ENCODE assay signal across 18 cellular contexts in the genomic region with DNA sequence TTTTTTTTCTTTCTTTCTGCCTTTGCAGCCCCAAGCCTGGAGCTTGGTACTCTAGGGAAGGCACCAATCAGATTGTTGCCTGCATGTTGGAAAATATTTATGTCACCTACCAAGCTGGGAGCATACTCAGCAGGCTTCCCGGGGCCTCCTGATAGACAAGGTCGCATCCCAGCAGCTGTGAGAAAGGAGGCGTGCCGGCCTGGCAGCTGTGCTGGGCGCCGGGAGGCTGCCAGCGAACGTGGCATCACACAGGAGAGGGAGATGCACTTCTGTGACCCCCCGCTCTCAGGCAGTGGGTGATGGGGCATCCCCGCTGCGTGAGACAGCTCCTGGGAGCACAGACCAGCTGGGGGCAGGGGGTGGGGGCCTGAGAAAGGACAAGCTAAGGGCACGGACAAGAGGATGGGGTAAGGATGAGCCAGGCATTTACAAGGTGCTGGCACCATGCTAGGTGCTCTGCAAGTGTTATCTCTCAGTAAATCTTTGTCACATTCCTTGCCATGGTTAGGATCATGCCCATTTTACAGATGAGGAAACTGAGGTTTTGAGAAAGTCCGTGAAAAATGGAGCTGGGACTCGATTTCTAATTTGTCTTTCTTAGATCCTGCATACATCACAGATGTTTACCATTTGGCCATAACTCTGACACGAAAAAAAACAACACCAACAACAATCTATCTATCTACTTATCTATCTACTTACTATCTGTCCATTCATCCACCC.
"Had no signal": no experiment of that assay in that cellular context is flagged by ENCODE, and none has a peak within 500 bp of the region (broad histone marks: within the 10 kb centered on the region; RNA-seq: fewer than 3 reads in every experiment).

No MANE protein-coding gene starts in this region.

- H3K27ac Mint-ChIP-seq: activated B cell treated with CpG ODN at 0.5 μM for 24 hours; activated CD8-positive, alpha-beta T cell treated with anti-CD3 and anti-CD28 coated beads for 36 hours; nephron progenitor cell; T-helper 2 cell treated with Interferon-gamma antibody and Interleukin-4, amounts not matched to agents 5 μg/mL and 100 μg/mL, for 36 hours had no signal

- H3K4me1 ChIP-seq: adrenal gland, foreskin keratinocyte, left lung had no signal

- H3K36me3 ChIP-seq: adrenal gland, left lung, ovary, sigmoid colon had no signal

- H3K4me3 Mint-ChIP-seq: activated B cell treated with CpG ODN at 0.5 μM for 24 hours; activated CD8-positive, alpha-beta T cell treated with anti-CD3 and anti-CD28 coated beads for 36 hours; activated T-cell treated with anti-CD3 and anti-CD28 coated beads, Interleukin-2, amount 50 U/mL, for 4 hours; nephron progenitor cell; T-helper 2 cell treated with Interferon-gamma antibody and Interleukin-4, amounts not matched to agents 5 μg/mL and 100 μg/mL, for 36 hours had no signal

- H3K27ac ChIP-seq: adrenal gland, foreskin keratinocyte, left lung, ovary, sigmoid colon had no signal

- H3K9me3 Mint-ChIP-seq: activated B cell treated with CpG ODN at 0.5 μM for 24 hours; nephron progenitor cell; T-helper 2 cell treated with Interferon-gamma antibody and Interleukin-4, amounts not matched to agents 5 μg/mL and 100 μg/mL, for 36 hours had no signal

- H3K9me3 ChIP-seq: adrenal gland, ovary, sigmoid colon had no signal

- DNase-seq: activated B cell treated with CpG ODN at 0.5 μM for 24 hours; activated CD4-positive, alpha-beta T cell treated with anti-CD3 and anti-CD28 coated beads for 48 hours; activated CD8-positive, alpha-beta T cell treated with anti-CD3 and anti-CD28 coated beads for 36 hours; activated effector memory CD4-positive, alpha-beta T cell treated with Interleukin-2 at 50 U/mL for 16 hours; activated naive CD4-positive, alpha-beta T cell treated with anti-CD3 and anti-CD28 coated beads, Interleukin-2, amount 50 U/mL, for 16 hours; activated T-cell treated with anti-CD3 and anti-CD28 coated beads, Interleukin-2, amount 50 U/mL, for 4 hours; central memory CD4-positive, alpha-beta T cell; effector CD8-positive, alpha-beta T cell; foreskin keratinocyte; glutamatergic neuron; kidney; left lung; nephron progenitor cell; ovary; sigmoid colon; stimulated activated CD4-positive, alpha-beta T cell treated with anti-CD3 and anti-CD28 coated beads, Interleukin-1b, Interleukin-23, amount 100 ng/mL, for 48 hours had no signal

- H3K4me3 ChIP-seq: adrenal gland, left lung, ovary, sigmoid colon had no signal

- ATAC-seq: activated CD8-positive, alpha-beta T cell treated with anti-CD3 and anti-CD28 coated beads for 36 hours; activated T-cell treated with anti-CD3 and anti-CD28 coated beads, Interleukin-2, amount 50 U/mL, for 4 hours; foreskin keratinocyte; left lung had no signal

- H3K4me1 Mint-ChIP-seq: activated B cell treated with CpG ODN at 0.5 μM for 24 hours, nephron progenitor cell had no signal

- H3K27me3 ChIP-seq: ovary, sigmoid colon had no signal
